ENCODE assay signal across 2 cellular contexts in the genomic region with DNA sequence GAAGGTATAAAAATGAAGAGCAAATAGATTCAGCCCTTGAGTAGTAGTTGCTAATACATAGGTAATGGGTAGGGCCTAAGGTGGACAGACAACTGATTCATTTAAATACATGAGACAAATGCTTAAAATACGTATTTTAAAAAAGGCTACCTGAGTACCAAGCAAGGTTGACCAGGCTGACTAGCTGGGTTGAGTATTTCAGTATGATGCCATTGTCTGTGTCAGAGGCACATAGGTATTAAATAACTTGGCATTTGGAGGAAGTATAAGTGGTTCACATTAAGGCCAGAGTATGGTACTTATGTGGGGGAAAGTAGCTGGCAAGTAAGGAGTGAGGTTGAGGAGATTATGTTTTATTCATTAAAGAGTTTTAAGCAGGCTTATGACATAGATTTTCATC.
TF ChIP-seq lines count a peak whose summit lies in the region.

No MANE protein-coding gene starts in this region.

TF ChIP-seq in IMR-90, 13 proteins besides CTCF, POLR2A, EP300 and RAD21 (continued from another document):
- TF ChIP-seq, protein P1, sequence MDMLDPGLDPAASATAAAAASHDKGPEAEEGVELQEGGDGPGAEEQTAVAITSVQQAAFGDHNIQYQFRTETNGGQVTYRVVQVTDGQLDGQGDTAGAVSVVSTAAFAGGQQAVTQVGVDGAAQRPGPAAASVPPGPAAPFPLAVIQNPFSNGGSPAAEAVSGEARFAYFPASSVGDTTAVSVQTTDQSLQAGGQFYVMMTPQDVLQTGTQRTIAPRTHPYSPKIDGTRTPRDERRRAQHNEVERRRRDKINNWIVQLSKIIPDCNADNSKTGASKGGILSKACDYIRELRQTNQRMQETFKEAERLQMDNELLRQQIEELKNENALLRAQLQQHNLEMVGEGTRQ (IDR thresholded peaks at IDR 0.05; ENCODE audit: low read depth, low read length): no peak
- TF ChIP-seq BHLHE40 (IDR thresholded peaks at IDR 0.05; ENCODE audit: low read depth, low read length): no peak
- TF ChIP-seq MAFK (IDR thresholded peaks at IDR 0.05; ENCODE audit: low read depth, low read length): no peak
- no peak for TF ChIP-seq FOS (IDR thresholded peaks at IDR 0.05; ENCODE audit: low read depth, low read length)
- TF ChIP-seq SMC3 (IDR thresholded peaks at IDR 0.05; ENCODE audit: low read depth, low read length): no peak
- TF ChIP-seq CHD1 (IDR thresholded peaks at IDR 0.05; ENCODE audit: low read depth, low read length): no peak
- TF ChIP-seq, protein P2, sequence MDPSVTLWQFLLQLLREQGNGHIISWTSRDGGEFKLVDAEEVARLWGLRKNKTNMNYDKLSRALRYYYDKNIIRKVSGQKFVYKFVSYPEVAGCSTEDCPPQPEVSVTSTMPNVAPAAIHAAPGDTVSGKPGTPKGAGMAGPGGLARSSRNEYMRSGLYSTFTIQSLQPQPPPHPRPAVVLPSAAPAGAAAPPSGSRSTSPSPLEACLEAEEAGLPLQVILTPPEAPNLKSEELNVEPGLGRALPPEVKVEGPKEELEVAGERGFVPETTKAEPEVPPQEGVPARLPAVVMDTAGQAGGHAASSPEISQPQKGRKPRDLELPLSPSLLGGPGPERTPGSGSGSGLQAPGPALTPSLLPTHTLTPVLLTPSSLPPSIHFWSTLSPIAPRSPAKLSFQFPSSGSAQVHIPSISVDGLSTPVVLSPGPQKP (IDR thresholded peaks at IDR 0.05; ENCODE audit: borderline replicate concordance, low read depth, low read length): no peak
- no peak for TF ChIP-seq NFE2L2 (IDR thresholded peaks at IDR 0.05; ENCODE audit: low read depth, low read length)
- TF ChIP-seq MAZ (IDR thresholded peaks at IDR 0.05; ENCODE audit: borderline replicate concordance, low read depth, low read length): no peak
- TF ChIP-seq RCOR1 (IDR thresholded peaks at IDR 0.05; ENCODE audit: insufficient replicate concordance, low read length): no peak

TF ChIP-seq in WTC11, 78 proteins besides CTCF, POLR2A, EP300 and RAD21 (continued from another document):
- no peak for TF ChIP-seq ZNF219 (CRISPR knock-in tag; IDR thresholded peaks at IDR 0.05; ENCODE audit: borderline replicate concordance)
- TF ChIP-seq ZNF121 (CRISPR knock-in tag; IDR thresholded peaks at IDR 0.05): no peak
- TF ChIP-seq, protein P1 (CRISPR knock-in tag; IDR thresholded peaks at IDR 0.05): no peak
- no peak for TF ChIP-seq HMGA2 (CRISPR knock-in tag; IDR thresholded peaks at IDR 0.05)
- TF ChIP-seq, protein P3, sequence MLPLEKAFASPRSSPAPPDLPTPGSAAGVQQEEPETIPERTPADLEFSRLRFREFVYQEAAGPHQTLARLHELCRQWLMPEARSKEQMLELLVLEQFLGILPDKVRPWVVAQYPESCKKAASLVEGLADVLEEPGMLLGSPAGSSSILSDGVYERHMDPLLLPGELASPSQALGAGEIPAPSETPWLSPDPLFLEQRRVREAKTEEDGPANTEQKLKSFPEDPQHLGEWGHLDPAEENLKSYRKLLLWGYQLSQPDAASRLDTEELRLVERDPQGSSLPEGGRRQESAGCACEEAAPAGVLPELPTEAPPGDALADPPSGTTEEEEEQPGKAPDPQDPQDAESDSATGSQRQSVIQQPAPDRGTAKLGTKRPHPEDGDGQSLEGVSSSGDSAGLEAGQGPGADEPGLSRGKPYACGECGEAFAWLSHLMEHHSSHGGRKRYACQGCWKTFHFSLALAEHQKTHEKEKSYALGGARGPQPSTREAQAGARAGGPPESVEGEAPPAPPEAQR (CRISPR knock-in tag; IDR thresholded peaks at IDR 0.05): no peak
- TF ChIP-seq TP53 (CRISPR knock-in tag; IDR thresholded peaks at IDR 0.05): no peak
- TF ChIP-seq, protein P4, sequence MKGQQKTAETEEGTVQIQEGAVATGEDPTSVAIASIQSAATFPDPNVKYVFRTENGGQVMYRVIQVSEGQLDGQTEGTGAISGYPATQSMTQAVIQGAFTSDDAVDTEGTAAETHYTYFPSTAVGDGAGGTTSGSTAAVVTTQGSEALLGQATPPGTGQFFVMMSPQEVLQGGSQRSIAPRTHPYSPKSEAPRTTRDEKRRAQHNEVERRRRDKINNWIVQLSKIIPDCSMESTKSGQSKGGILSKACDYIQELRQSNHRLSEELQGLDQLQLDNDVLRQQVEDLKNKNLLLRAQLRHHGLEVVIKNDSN (CRISPR knock-in tag; IDR thresholded peaks at IDR 0.05): no peak
